1 cellular context compared by ENCODE assay signal in genomic region chr4:68388347-68388746, GRCh38.
TF ChIP-seq lines count a peak whose summit lies in the region.

No MANE protein-coding gene starts in this region.

TF ChIP-seq in H1, 55 proteins besides CTCF, POLR2A, EP300 and RAD21 (continued from another document):
- TF ChIP-seq, protein P1, sequence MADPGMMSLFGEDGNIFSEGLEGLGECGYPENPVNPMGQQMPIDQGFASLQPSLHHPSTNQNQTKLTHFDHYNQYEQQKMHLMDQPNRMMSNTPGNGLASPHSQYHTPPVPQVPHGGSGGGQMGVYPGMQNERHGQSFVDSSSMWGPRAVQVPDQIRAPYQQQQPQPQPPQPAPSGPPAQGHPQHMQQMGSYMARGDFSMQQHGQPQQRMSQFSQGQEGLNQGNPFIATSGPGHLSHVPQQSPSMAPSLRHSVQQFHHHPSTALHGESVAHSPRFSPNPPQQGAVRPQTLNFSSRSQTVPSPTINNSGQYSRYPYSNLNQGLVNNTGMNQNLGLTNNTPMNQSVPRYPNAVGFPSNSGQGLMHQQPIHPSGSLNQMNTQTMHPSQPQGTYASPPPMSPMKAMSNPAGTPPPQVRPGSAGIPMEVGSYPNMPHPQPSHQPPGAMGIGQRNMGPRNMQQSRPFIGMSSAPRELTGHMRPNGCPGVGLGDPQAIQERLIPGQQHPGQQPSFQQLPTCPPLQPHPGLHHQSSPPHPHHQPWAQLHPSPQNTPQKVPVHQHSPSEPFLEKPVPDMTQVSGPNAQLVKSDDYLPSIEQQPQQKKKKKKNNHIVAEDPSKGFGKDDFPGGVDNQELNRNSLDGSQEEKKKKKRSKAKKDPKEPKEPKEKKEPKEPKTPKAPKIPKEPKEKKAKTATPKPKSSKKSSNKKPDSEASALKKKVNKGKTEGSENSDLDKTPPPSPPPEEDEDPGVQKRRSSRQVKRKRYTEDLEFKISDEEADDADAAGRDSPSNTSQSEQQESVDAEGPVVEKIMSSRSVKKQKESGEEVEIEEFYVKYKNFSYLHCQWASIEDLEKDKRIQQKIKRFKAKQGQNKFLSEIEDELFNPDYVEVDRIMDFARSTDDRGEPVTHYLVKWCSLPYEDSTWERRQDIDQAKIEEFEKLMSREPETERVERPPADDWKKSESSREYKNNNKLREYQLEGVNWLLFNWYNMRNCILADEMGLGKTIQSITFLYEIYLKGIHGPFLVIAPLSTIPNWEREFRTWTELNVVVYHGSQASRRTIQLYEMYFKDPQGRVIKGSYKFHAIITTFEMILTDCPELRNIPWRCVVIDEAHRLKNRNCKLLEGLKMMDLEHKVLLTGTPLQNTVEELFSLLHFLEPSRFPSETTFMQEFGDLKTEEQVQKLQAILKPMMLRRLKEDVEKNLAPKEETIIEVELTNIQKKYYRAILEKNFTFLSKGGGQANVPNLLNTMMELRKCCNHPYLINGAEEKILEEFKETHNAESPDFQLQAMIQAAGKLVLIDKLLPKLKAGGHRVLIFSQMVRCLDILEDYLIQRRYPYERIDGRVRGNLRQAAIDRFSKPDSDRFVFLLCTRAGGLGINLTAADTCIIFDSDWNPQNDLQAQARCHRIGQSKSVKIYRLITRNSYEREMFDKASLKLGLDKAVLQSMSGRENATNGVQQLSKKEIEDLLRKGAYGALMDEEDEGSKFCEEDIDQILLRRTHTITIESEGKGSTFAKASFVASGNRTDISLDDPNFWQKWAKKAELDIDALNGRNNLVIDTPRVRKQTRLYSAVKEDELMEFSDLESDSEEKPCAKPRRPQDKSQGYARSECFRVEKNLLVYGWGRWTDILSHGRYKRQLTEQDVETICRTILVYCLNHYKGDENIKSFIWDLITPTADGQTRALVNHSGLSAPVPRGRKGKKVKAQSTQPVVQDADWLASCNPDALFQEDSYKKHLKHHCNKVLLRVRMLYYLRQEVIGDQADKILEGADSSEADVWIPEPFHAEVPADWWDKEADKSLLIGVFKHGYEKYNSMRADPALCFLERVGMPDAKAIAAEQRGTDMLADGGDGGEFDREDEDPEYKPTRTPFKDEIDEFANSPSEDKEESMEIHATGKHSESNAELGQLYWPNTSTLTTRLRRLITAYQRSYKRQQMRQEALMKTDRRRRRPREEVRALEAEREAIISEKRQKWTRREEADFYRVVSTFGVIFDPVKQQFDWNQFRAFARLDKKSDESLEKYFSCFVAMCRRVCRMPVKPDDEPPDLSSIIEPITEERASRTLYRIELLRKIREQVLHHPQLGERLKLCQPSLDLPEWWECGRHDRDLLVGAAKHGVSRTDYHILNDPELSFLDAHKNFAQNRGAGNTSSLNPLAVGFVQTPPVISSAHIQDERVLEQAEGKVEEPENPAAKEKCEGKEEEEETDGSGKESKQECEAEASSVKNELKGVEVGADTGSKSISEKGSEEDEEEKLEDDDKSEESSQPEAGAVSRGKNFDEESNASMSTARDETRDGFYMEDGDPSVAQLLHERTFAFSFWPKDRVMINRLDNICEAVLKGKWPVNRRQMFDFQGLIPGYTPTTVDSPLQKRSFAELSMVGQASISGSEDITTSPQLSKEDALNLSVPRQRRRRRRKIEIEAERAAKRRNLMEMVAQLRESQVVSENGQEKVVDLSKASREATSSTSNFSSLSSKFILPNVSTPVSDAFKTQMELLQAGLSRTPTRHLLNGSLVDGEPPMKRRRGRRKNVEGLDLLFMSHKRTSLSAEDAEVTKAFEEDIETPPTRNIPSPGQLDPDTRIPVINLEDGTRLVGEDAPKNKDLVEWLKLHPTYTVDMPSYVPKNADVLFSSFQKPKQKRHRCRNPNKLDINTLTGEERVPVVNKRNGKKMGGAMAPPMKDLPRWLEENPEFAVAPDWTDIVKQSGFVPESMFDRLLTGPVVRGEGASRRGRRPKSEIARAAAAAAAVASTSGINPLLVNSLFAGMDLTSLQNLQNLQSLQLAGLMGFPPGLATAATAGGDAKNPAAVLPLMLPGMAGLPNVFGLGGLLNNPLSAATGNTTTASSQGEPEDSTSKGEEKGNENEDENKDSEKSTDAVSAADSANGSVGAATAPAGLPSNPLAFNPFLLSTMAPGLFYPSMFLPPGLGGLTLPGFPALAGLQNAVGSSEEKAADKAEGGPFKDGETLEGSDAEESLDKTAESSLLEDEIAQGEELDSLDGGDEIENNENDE (IDR thresholded peaks at IDR 0.05; ENCODE audit: insufficient replicate concordance, low read length) = no peak
- TF ChIP-seq PHF8 (conservative IDR thresholded peaks at IDR 0.05; ENCODE audit: low read depth, low read length) (no peak), EZH2 (IDR thresholded peaks at IDR 0.05; ENCODE audit: low read depth, low read length, severe bottlenecking) (no peak), SP1 (IDR thresholded peaks at IDR 0.05; ENCODE audit: low read depth, low read length) (no peak)
